In genomic region chr5:95080026-95080425, GRCh38 we compare ENCODE assay signal across 15 cellular contexts.
DNase-seq lines count a peak whose midpoint lies in the region; TF ChIP-seq lines count a peak whose summit lies in the region.
"Had no signal": no experiment of that assay in that cellular context is flagged by ENCODE, and none has a peak within 500 bp of the region (broad histone marks: within the 10 kb centered on the region; RNA-seq: fewer than 3 reads in every experiment).

No MANE protein-coding gene starts in this region.

- H3K4me1 ChIP-seq in adipocyte (ENCODE audit: control insufficient read depth, insufficient read depth, low read length) (peaks cover 31% of the 10 kb centered on the region), skeletal muscle satellite cell (ENCODE audit: control insufficient read depth, insufficient read depth, low read length) (peaks cover 28% of the 10 kb centered on the region)

- H3K9me3 Mint-ChIP-seq in chondrocyte (ENCODE audit: low read depth), result no peaks in the 10 kb centered on the region
- H3K9me3 Mint-ChIP-seq: stimulated activated naive CD8-positive, alpha-beta T cell treated with anti-CD3 and anti-CD28 coated beads, Interleukin-15, amount 100 ng/mL, for 72 hours had no signal

- TF ChIP-seq CTCF in GM12865 (IDR thresholded peaks at IDR 0.05; ENCODE audit: insufficient read depth, low read depth, low read length, missing control alignments) (no peak), chondrocyte (IDR thresholded peaks at IDR 0.05) (no peak)

- H3K27ac Mint-ChIP-seq in chondrocyte (ENCODE audit: unreplicated experiment), result no peak overlapping the region
- H3K27ac Mint-ChIP-seq: activated naive CD8-positive, alpha-beta T cell; CD4-positive, CD25-positive, alpha-beta regulatory T cell; stimulated activated naive CD8-positive, alpha-beta T cell treated with anti-CD3 and anti-CD28 coated beads, Interleukin-15, amount 100 ng/mL, for 72 hours had no signal

- no peaks in the 10 kb centered on the region for H3K27me3 ChIP-seq in adipocyte (replicated peaks; ENCODE audit: control insufficient read depth, insufficient read depth, low read length)
- H3K27me3 ChIP-seq in skeletal muscle satellite cell (ENCODE audit: control insufficient read depth, insufficient read depth, low read length), result no peaks in the 10 kb centered on the region

- no peaks in the 10 kb centered on the region for H3K9me3 ChIP-seq in adipocyte (ENCODE audit: control insufficient read depth, low read length)
- no peaks in the 10 kb centered on the region for H3K9me3 ChIP-seq in skeletal muscle satellite cell (replicated peaks; ENCODE audit: low read length)
- H3K9me3 ChIP-seq: mucosa of descending colon had no signal

- peaks cover 21% of the 10 kb centered on the region for H3K4me1 Mint-ChIP-seq in chondrocyte (ENCODE audit: low read depth)

- H3K4me3 Mint-ChIP-seq in chondrocyte (ENCODE audit: unreplicated experiment), result no peak overlapping the region
- H3K4me3 Mint-ChIP-seq: activated naive CD8-positive, alpha-beta T cell had no signal

- DNase-seq in GM12865 (ENCODE audit: low read depth) (no peak), adipocyte (ENCODE audit: low read depth) (peak; percentile 61), fibroblast of peridontal ligament (ENCODE audit: extremely low read depth) (peak; percentile 12), NCI-H1092 treated with DMSO at 0.1 percent for 48 hours (lab: John Stamatoyannopoulos, UW) (no peak), NCI-H146 treated with DMSO at 0.1 percent for 48 hours (lab: John Stamatoyannopoulos, UW; ENCODE audit: unreplicated experiment) (no peak), NCI-H774 (lab: John Stamatoyannopoulos, UW) (no peak), chondrocyte (ENCODE audit: low spot score) (no peak)
- DNase-seq: activated CD8-positive, alpha-beta memory T cell treated with anti-CD3 and anti-CD28 coated beads, Interleukin-2, amount 50 U/mL, for 4 hours; CD4-positive, CD25-positive, alpha-beta regulatory T cell; GDM1; mucosa of descending colon; NCI-H146; stimulated activated naive CD8-positive, alpha-beta T cell treated with anti-CD3 and anti-CD28 coated beads, Interleukin-15, amount 100 ng/mL, for 72 hours had no signal

- no peaks in the 10 kb centered on the region for H3K36me3 Mint-ChIP-seq in chondrocyte (ENCODE audit: low read depth)
- H3K36me3 Mint-ChIP-seq: activated naive CD8-positive, alpha-beta T cell; CD4-positive, CD25-positive, alpha-beta regulatory T cell had no signal

- H3K4me2 ChIP-seq in skeletal muscle satellite cell (ENCODE audit: low read length), result peak overlapping the region; percentile 75

- H3K4me3 ChIP-seq in GM12865 (ENCODE audit: low read depth, low read length) (peak overlapping the region; percentile 43), adipocyte (ENCODE audit: low read length) (peak overlapping the region; percentile 92), skeletal muscle satellite cell (ENCODE audit: low read length) (peak overlapping the region; percentile 74)
- H3K4me3 ChIP-seq: mucosa of descending colon had no signal

- H3K36me3 ChIP-seq in adipocyte (ENCODE audit: control insufficient read depth, insufficient read depth, low read length, severe bottlenecking) (no peaks in the 10 kb centered on the region), skeletal muscle satellite cell (ENCODE audit: insufficient read depth, low read length) (no peaks in the 10 kb centered on the region)

- H3K9ac ChIP-seq in adipocyte (ENCODE audit: low read length), result peak overlapping the region; percentile 86
- peak overlapping the region; percentile 88 for H3K9ac ChIP-seq in skeletal muscle satellite cell (ENCODE audit: low read depth, low read length)

- H3K27me3 Mint-ChIP-seq in chondrocyte (ENCODE audit: low read depth), result peaks cover under 1% of the 10 kb centered on the region
- H3K27me3 Mint-ChIP-seq: stimulated activated naive CD8-positive, alpha-beta T cell treated with anti-CD3 and anti-CD28 coated beads, Interleukin-15, amount 100 ng/mL, for 72 hours had no signal

Comparison
In these comparisons a context has a peak if more than half of its experiments do, and no peak if none do; other contexts are left out.
1. DNase-seq: peak in adipocyte (single experiment) and fibroblast of peridontal ligament (single experiment); none in GM12865 (single experiment), NCI-H1092 treated with DMSO at 0.1 percent for 48 hours (single experiment), NCI-H146 treated with DMSO at 0.1 percent for 48 hours (single experiment), NCI-H774 (single experiment) and chondrocyte (single experiment).
2. Peak in every context shown above with its lines, with median percentiles within 50 percentile points of each other: H3K4me3 ChIP-seq.